9 cellular contexts compared by ENCODE assay signal in genomic region chr10:42755028-42755451, GRCh38. TPM values are rescaled to one million over a fixed set of nuclear protein-coding genes. Genes with fewer than 3 reads are reported as not detected.
DNase-seq lines count a peak whose midpoint lies in the region; ATAC-seq and TF ChIP-seq lines count a peak whose summit lies in the region.
"Had no signal": no experiment of that assay in that cellular context is flagged by ENCODE, and none has a peak within 500 bp of the region (broad histone marks: within the 10 kb centered on the region; RNA-seq: fewer than 3 reads in every experiment).

No MANE protein-coding gene starts in this region.

- ATAC-seq in HCT116, result peak; percentile 57

- H4K20me1 ChIP-seq in HCT116 (ENCODE audit: insufficient read depth), result no peaks in the 10 kb centered on the region
- no peaks in the 10 kb centered on the region for H4K20me1 ChIP-seq in mammary epithelial cell (ENCODE audit: insufficient read depth, low read length)

- 15% methylated on average over 18 of the region's 45 CpGs for WGBS in mammary epithelial cell (ENCODE audit: low coverage, missing lambda C conversion rate)
- 3 to 6% (median 6%) methylated on average over 19 to 45 of the region's 45 CpGs for WGBS in spleen, 5 donors

- DNase-seq in HCT116 (ENCODE audit: low read depth, low spot score) (no peak), mammary epithelial cell (no peak), kidney epithelial cell (ENCODE audit: low read depth) (no peak), spleen (no peak), brain microvascular endothelial cell (no peak), HEK293T (ENCODE audit: extremely low spot score) (no peak), HFFc6 (no peak), NCI-H69 (lab: John Stamatoyannopoulos, UW) (no peak)
- DNase-seq: activated CD8-positive, alpha-beta memory T cell treated with anti-CD3 and anti-CD28 coated beads, Interleukin-2, amount 50 U/mL, for 4 hours had no signal

- RAD21 ChIA-PET in HCT116 (lab: Charles Lee; ENCODE audit: low non-redundant PET in 1 of 2, low total read pairs in 2 of 2, uncharacterized antibody in 2 of 2, unreplicated experiment in 2 of 2), result no interaction called here

- no peak overlapping the region for H2AFZ ChIP-seq in HCT116 (ENCODE audit: low read depth, low read length, poor library complexity, severe bottlenecking)
- peak overlapping the region; percentile 89 for H2AFZ ChIP-seq in mammary epithelial cell (ENCODE audit: low read depth, low read length)

- H3K9ac ChIP-seq in HCT116 (ENCODE audit: low read length) (peak overlapping the region; percentile 60), mammary epithelial cell (ENCODE audit: insufficient read depth, low read length) (no peak overlapping the region)

- no TSS peak for BruUV-seq in HCT116 (replicated peaks; lab: Mats Ljungman, UMichigan)
- no TSS peak for BruUV-seq in mammary epithelial cell (replicated peaks; lab: Mats Ljungman, UMichigan)

- no peaks in the 10 kb centered on the region for H3K9me3 Mint-ChIP-seq in HFFc6

- in situ Hi-C loops in mammary epithelial cell (cut with MboI; ENCODE audit: low sequenced_read_pairs in 2 of 2) (no loop called here), brain microvascular endothelial cell (cut with HindIII; ENCODE audit: low pct_ligation_motif_present, low sequenced_read_pairs) (no loop called here)

- no peaks in the 10 kb centered on the region for H3K36me3 Mint-ChIP-seq in HFFc6 (ENCODE audit: low read depth)

- H3K4me2 ChIP-seq in HCT116 (ENCODE audit: low read length) (peak overlapping the region; percentile 98), mammary epithelial cell (ENCODE audit: insufficient read depth, low read depth, low read length) (peak overlapping the region; percentile 99)

- H3K27ac Mint-ChIP-seq in HFFc6, result no peak overlapping the region

- no peak for TF ChIP-seq POLR2A in HCT116 (IDR thresholded peaks at IDR 0.05; ENCODE audit: borderline replicate concordance, extremely low read depth, insufficient read depth, insufficient read length)
- TF ChIP-seq POLR2A in spleen (IDR thresholded peaks at IDR 0.05), result no peak

- intact Hi-C loops in HCT116 (cut with micrococcal nuclease), result loop anchor here (2.0 kb wide), 1 partner anchor 350 kb away; no protein-coding TSS in a partner anchor
- intact Hi-C loops in mammary epithelial cell (cut with micrococcal nuclease), result no loop called here
- intact Hi-C loops in spleen (cut with DNase I; ENCODE audit: low total_unique reads), result no loop called here

- H3K36me3 ChIP-seq in HCT116 (ENCODE audit: control insufficient read depth in 1 of 2, insufficient read depth in 2 of 2, low read length in 2 of 2) (no peaks in the 10 kb centered on the region), mammary epithelial cell (ENCODE audit: insufficient read depth, low read length) (no peaks in the 10 kb centered on the region), kidney epithelial cell (ENCODE audit: control insufficient read depth, insufficient read depth, low read length) (no peaks in the 10 kb centered on the region), spleen (no peaks in the 10 kb centered on the region), brain microvascular endothelial cell (replicated peaks) (no peaks in the 10 kb centered on the region)

- dilution Hi-C loops in mammary epithelial cell (cut with HindIII; ENCODE audit: low sequenced_read_pairs), result no loop called here

- H3K27me3 ChIP-seq in HCT116 (ENCODE audit: insufficient read depth, low read length) (no peaks in the 10 kb centered on the region), mammary epithelial cell (ENCODE audit: insufficient read depth, low read length) (peaks cover 18% of the 10 kb centered on the region), kidney epithelial cell (ENCODE audit: control insufficient read depth, insufficient read depth, low read length) (peaks cover 45% of the 10 kb centered on the region), spleen (replicated peaks in 1 of 7) (peaks cover 0 to 87% (median 34%) of the 10 kb centered on the region in 7 donors), brain microvascular endothelial cell (replicated peaks) (peaks cover 24% of the 10 kb centered on the region)

- 0 out of 2 replicates have a peak, but pooled peaks cover 5% of the 10 kb centered on the region for H3K4me1 Mint-ChIP-seq in HFFc6 (ENCODE audit: low read depth)

- CTCF ChIA-PET in HCT116 (lab: Charles Lee) (no interaction called here), mammary epithelial cell (lab: Charles Lee; ENCODE audit: low non-redundant PET) (no interaction called here), HEK293T (lab: Yijun Ruan, JAX) (no interaction called here)

- H3K27me3 Mint-ChIP-seq in HFFc6 (ENCODE audit: insufficient read depth), result peaks cover 20% of the 10 kb centered on the region

- POLR2A ChIA-PET in HCT116 (lab: Charles Lee), result interaction anchor here (2.4 kb wide), 1 partner anchor 28 kb away, joined by 12 read pairs; the partner anchor contains the start of gene BMS1
- POLR2A ChIA-PET in HEK293T (lab: Yijun Ruan, JAX), result no interaction called here

- H3K4me1 ChIP-seq in HCT116 (ENCODE audit: control insufficient read depth in 1 of 2, insufficient read depth in 2 of 2, low read length in 2 of 2) (peaks cover 8 to 29% of the 10 kb centered on the region in 2 experiments), mammary epithelial cell (ENCODE audit: insufficient read depth, low read length) (peaks cover 18% of the 10 kb centered on the region), spleen (peaks cover 8 to 35% (median 31%) of the 10 kb centered on the region in 6 donors)

- no peaks in the 10 kb centered on the region for H3K9me3 ChIP-seq in HCT116 (ENCODE audit: control insufficient read depth in 1 of 2, insufficient read depth in 1 of 2, low read depth in 1 of 2, low read length in 2 of 2)
- H3K9me3 ChIP-seq in mammary epithelial cell (replicated peaks; ENCODE audit: insufficient read depth, low read length), result no peaks in the 10 kb centered on the region
- H3K9me3 ChIP-seq in spleen, result peaks cover 0 to 4% (median 0%) of the 10 kb centered on the region in 8 donors

- TF ChIP-seq RAD21 in HCT116 (IDR thresholded peaks at IDR 0.05; ENCODE audit: low read depth), result no peak

- H3K27ac ChIP-seq in HCT116 (ENCODE audit: low read depth, low read length) (peak overlapping the region; percentile 63; the same call in 1 of the 2 replicates), mammary epithelial cell (ENCODE audit: insufficient read depth, low read depth, low read length) (no peak overlapping the region), spleen (peak overlapping the region in 7 of 8 donors; percentile 10 to 77 (median 68)), brain microvascular endothelial cell (no peak overlapping the region)

- H3K79me2 ChIP-seq in HCT116 (ENCODE audit: insufficient read depth, low read length) (no peaks in the 10 kb centered on the region), mammary epithelial cell (ENCODE audit: insufficient read depth, low read length) (no peaks in the 10 kb centered on the region)

- TF ChIP-seq CTCF in HCT116 (IDR thresholded peaks at IDR 0.05 in 2 of 3, conservative IDR thresholded peaks at IDR 0.05 in 1 of 3; ENCODE audit: borderline replicate concordance in 1 of 3, insufficient read depth in 1 of 3, low read depth in 2 of 3, low read length in 2 of 3), result peak in 1 of 3 experiments; percentile 43; a peak in 1 of 6 replicates
- no peak for TF ChIP-seq CTCF in mammary epithelial cell (conservative IDR thresholded peaks at IDR 0.05 in 1 of 2, IDR thresholded peaks at IDR 0.05 in 1 of 2; ENCODE audit: extremely low read depth in 1 of 2, insufficient read depth in 1 of 2, low read depth in 1 of 2, low read length in 2 of 2)
- TF ChIP-seq CTCF in kidney epithelial cell (IDR thresholded peaks at IDR 0.05; ENCODE audit: insufficient read depth, low read length, poor library complexity, severe bottlenecking), result no peak
- peak in 1 of 11 experiments; percentile 12 for TF ChIP-seq CTCF in spleen (IDR thresholded peaks at IDR 0.05 in 8 of 11, conservative IDR thresholded peaks at IDR 0.05 in 3 of 11)
- TF ChIP-seq CTCF in brain microvascular endothelial cell (IDR thresholded peaks at IDR 0.05; ENCODE audit: low read depth, low read length, missing control alignments), result no peak
- no peak for TF ChIP-seq CTCF in HFFc6 (IDR thresholded peaks at IDR 0.05)

- peak overlapping the region; percentile 59 to 68 for H3K4me3 ChIP-seq in HCT116 (replicated peaks in 1 of 2; ENCODE audit: low read depth in 1 of 2, low read length in 2 of 2)
- peak overlapping the region in 1 of 3 experiments; percentile 55 for H3K4me3 ChIP-seq in mammary epithelial cell (replicated peaks in 1 of 3; ENCODE audit: insufficient read depth in 1 of 3, low read depth in 2 of 3, low read length in 3 of 3)
- H3K4me3 ChIP-seq in kidney epithelial cell (ENCODE audit: low read depth, low read length), result peak overlapping the region; percentile 30
- peak overlapping the region; percentile 49 to 76 (median 54) for H3K4me3 ChIP-seq in spleen
- no peak overlapping the region for H3K4me3 ChIP-seq in brain microvascular endothelial cell (ENCODE audit: low read depth, low read length)

- H3K9me2 ChIP-seq in HCT116 (ENCODE audit: insufficient read depth), result no peaks in the 10 kb centered on the region

- no peak overlapping the region for H3K4me3 Mint-ChIP-seq in HFFc6

TF ChIP-seq in HCT116, 20 proteins besides CTCF, POLR2A, EP300 and RAD21 (continues in another document):
- TF ChIP-seq CEBPB (IDR thresholded peaks at IDR 0.05; ENCODE audit: low read depth), result no peak
- TF ChIP-seq CBX3 (IDR thresholded peaks at IDR 0.05; ENCODE audit: low read depth), result no peak
- no peak for TF ChIP-seq ZNF274 (IDR thresholded peaks at IDR 0.05; ENCODE audit: low read depth, low read length)
- no peak for TF ChIP-seq EGR1 (IDR thresholded peaks at IDR 0.05; ENCODE audit: low read depth)
- no peak for TF ChIP-seq EZH2 (IDR thresholded peaks at IDR 0.05)

TF ChIP-seq in HEK293T, 16 proteins besides CTCF, POLR2A, EP300 and RAD21 (continues in another document):
- no peak for TF ChIP-seq LEF1 (IDR thresholded peaks at IDR 0.05; ENCODE audit: borderline replicate concordance)
- TF ChIP-seq FOXK2 (IDR thresholded peaks at IDR 0.05), result no peak
- TF ChIP-seq HDGF (IDR thresholded peaks at IDR 0.05; ENCODE audit: borderline replicate concordance), result no peak
- no peak for TF ChIP-seq CTBP1 (IDR thresholded peaks at IDR 0.05; ENCODE audit: borderline replicate concordance)
- TF ChIP-seq NFRKB (IDR thresholded peaks at IDR 0.05), result no peak
- TF ChIP-seq L3MBTL2 (conservative IDR thresholded peaks at IDR 0.05), result no peak
- TF ChIP-seq ARNT (IDR thresholded peaks at IDR 0.05), result no peak
- TF ChIP-seq FOXM1 (IDR thresholded peaks at IDR 0.05; ENCODE audit: borderline replicate concordance), result no peak
- no peak for TF ChIP-seq SP1 (IDR thresholded peaks at IDR 0.05)
- no peak for TF ChIP-seq SUZ12 (IDR thresholded peaks at IDR 0.05)
- no peak for TF ChIP-seq FOXA1 (IDR thresholded peaks at IDR 0.05)
- no peak for TF ChIP-seq ELF4 (IDR thresholded peaks at IDR 0.05)

RNA-seq across cellular contexts. Expression of gene BMS1, which starts 27.6 kb away (rescaled TPM):
- total RNA-seq in HCT116 (2021; ENCODE audit: unreplicated experiment) (40.0 TPM), mammary epithelial cell (10 to 100 TPM; 14.3 to 23.5 TPM), kidney epithelial cell (21.9 and 23.2 TPM in 2 replicates), spleen (10 to 100 TPM; 13.1 to 17.7 (median 15.5) TPM)
- 21.7 and 25.5 TPM in 2 replicates for polyA plus RNA-seq in HCT116 (2012)
- polyA plus RNA-seq in mammary epithelial cell (5.4 TPM), spleen (1 to 10 TPM; 6.6 to 9.1 (median 7.3) TPM)
- polyA minus RNA-seq in mammary epithelial cell, result 19.8 TPM
- total RNA-seq in HFFc6 (2021; fragmentation: NEBNext Ultra II Directional; extraction: Animal tissue kit (Norgen Biotek cat#: 25700)), result 10 to 100 TPM; 20.3 to 23.3 (median 22.7) TPM

Comparison
In these comparisons a context has a peak if more than half of its experiments do, and no peak if none do; other contexts are left out.
1. H3K27ac ChIP-seq: peak in HCT116 (single experiment) and spleen (7 of 8); none in mammary epithelial cell (single experiment) and brain microvascular endothelial cell (single experiment).